2 cellular contexts compared by ENCODE assay signal in the genomic region with DNA sequence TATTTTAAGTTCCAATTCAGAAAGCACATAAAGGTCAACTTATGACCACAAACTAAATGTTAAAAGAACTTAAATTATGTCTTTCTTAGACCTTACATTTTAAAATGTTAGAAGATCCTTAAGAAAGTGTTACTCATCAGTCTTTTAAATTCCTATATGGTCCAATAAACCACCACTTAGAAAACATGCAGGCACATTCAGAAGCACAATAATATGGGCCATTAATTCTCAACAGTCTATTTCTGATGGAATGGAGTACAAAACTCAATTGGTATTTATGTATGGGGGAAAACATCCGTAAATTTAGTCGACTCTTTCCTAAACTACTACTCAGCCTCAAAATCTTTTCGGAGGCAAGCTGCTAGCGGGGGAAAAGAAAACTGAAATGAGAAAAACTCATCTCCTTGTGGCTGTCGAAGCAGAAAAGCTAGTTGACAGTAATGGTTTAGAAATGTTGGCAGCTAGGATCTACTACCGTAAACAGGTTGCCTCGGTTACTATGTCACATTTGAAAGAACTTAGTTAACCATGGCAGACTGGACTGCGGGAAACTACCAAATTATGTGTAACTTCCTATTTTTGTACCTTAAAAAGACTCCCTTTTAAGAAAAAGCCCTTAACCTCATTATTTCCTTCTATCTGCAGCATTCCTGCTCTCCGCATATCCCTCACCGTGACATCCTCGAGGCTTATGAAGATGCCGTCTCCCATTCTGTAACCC.
TF ChIP-seq lines count a peak whose summit lies in the region.

No MANE protein-coding gene starts in this region.

TF ChIP-seq in GM23338, 12 proteins besides CTCF, POLR2A, EP300 and RAD21 (continued from another document and continues in another):
- no peak for TF ChIP-seq STAT1 (IDR thresholded peaks at IDR 0.05; ENCODE audit: unreplicated experiment)
- TF ChIP-seq EZH2phosphoT487 (IDR thresholded peaks at IDR 0.05; ENCODE audit: unreplicated experiment), result no peak
- no peak for TF ChIP-seq POLR2AphosphoS5 (IDR thresholded peaks at IDR 0.05; ENCODE audit: low read depth)
- no peak for TF ChIP-seq CREB1 (CRISPR knock-in tag; IDR thresholded peaks at IDR 0.05; ENCODE audit: low read depth)
- no peak for TF ChIP-seq EZH2 (IDR thresholded peaks at IDR 0.05; ENCODE audit: low read depth, unreplicated experiment)
- TF ChIP-seq, protein P1, sequence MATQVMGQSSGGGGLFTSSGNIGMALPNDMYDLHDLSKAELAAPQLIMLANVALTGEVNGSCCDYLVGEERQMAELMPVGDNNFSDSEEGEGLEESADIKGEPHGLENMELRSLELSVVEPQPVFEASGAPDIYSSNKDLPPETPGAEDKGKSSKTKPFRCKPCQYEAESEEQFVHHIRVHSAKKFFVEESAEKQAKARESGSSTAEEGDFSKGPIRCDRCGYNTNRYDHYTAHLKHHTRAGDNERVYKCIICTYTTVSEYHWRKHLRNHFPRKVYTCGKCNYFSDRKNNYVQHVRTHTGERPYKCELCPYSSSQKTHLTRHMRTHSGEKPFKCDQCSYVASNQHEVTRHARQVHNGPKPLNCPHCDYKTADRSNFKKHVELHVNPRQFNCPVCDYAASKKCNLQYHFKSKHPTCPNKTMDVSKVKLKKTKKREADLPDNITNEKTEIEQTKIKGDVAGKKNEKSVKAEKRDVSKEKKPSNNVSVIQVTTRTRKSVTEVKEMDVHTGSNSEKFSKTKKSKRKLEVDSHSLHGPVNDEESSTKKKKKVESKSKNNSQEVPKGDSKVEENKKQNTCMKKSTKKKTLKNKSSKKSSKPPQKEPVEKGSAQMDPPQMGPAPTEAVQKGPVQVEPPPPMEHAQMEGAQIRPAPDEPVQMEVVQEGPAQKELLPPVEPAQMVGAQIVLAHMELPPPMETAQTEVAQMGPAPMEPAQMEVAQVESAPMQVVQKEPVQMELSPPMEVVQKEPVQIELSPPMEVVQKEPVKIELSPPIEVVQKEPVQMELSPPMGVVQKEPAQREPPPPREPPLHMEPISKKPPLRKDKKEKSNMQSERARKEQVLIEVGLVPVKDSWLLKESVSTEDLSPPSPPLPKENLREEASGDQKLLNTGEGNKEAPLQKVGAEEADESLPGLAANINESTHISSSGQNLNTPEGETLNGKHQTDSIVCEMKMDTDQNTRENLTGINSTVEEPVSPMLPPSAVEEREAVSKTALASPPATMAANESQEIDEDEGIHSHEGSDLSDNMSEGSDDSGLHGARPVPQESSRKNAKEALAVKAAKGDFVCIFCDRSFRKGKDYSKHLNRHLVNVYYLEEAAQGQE (IDR thresholded peaks at IDR 0.05; ENCODE audit: unreplicated experiment), result no peak
- TF ChIP-seq JUNB (IDR thresholded peaks at IDR 0.05; ENCODE audit: unreplicated experiment), result no peak
- TF ChIP-seq, protein P2, sequence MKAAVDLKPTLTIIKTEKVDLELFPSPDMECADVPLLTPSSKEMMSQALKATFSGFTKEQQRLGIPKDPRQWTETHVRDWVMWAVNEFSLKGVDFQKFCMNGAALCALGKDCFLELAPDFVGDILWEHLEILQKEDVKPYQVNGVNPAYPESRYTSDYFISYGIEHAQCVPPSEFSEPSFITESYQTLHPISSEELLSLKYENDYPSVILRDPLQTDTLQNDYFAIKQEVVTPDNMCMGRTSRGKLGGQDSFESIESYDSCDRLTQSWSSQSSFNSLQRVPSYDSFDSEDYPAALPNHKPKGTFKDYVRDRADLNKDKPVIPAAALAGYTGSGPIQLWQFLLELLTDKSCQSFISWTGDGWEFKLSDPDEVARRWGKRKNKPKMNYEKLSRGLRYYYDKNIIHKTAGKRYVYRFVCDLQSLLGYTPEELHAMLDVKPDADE (IDR thresholded peaks at IDR 0.05), result no peak

TF ChIP-seq in endothelial cell of umbilical vein, 7 proteins besides CTCF, POLR2A, EP300 and RAD21:
- TF ChIP-seq EZH2 (IDR thresholded peaks at IDR 0.05; ENCODE audit: borderline replicate concordance, low read depth, low read length, severe bottlenecking) (no peak), POLR2AphosphoS5 (IDR thresholded peaks at IDR 0.05; ENCODE audit: insufficient read depth, low read depth, low read length) (no peak), JUN (IDR thresholded peaks at IDR 0.05; ENCODE audit: borderline replicate concordance, insufficient read depth, insufficient read length, low read depth) (no peak), GATA2 (IDR thresholded peaks at IDR 0.05; ENCODE audit: insufficient read depth, insufficient read length, low read depth, low read length) (no peak), MYC (IDR thresholded peaks at IDR 0.05; ENCODE audit: low read depth, low read length) (no peak), FOS (IDR thresholded peaks at IDR 0.05; ENCODE audit: borderline replicate concordance, insufficient read depth, low read length) (no peak)
- TF ChIP-seq, protein P3, sequence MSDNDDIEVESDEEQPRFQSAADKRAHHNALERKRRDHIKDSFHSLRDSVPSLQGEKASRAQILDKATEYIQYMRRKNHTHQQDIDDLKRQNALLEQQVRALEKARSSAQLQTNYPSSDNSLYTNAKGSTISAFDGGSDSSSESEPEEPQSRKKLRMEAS (IDR thresholded peaks at IDR 0.05; ENCODE audit: insufficient read depth, insufficient read length), result no peak
